In the genomic region with DNA sequence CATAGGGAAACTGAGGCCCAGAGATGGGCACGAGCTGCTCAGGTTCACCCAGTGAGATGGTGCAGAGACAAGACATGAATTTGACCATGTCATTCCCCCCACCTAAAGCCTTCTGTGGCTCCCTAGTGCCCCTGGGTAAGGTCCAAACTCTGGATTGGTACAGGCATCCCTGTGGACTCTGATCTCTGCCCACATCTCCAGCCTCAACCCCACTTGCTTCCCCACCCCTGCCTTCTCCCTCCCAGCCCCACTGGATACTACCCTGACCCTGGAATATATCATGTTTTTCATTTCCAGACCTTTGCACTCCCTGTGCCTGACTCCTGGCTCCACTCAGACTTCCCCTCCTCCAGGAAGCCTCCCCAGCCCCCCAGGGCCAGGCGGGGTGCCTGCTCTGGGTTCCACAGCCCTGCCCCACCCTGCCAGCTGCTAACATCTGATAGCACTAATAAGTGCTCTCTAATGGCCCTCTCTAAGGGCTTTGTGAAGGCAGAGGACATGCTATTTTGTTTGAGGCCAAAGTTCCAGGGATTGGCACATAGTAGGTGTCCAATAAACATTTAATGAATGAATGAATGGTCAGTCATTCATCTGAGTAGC, we compare ENCODE assay signal across 17 cellular contexts. TPM values are rescaled to one million over a fixed set of nuclear protein-coding genes. Genes with fewer than 3 reads are reported as not detected.
DNase-seq lines count a peak whose midpoint lies in the region; ATAC-seq and TF ChIP-seq lines count a peak whose summit lies in the region.
"Had no signal": no experiment of that assay in that cellular context is flagged by ENCODE, and none has a peak within 500 bp of the region (broad histone marks: within the 10 kb centered on the region; RNA-seq: fewer than 3 reads in every experiment).

No MANE protein-coding gene starts in this region.

- H3K27ac ChIP-seq in breast epithelium (no peak overlapping the region), VCaP (peak overlapping the region; percentile 80; the same call in 1 of the 2 replicates), right lobe of liver (peak overlapping the region; percentile 97 to 99 (median 98)), dorsolateral prefrontal cortex (no peak overlapping the region)

- H3K4me3 ChIP-seq in breast epithelium (no peak overlapping the region), right lobe of liver (no peak overlapping the region), dorsolateral prefrontal cortex (no peak overlapping the region)

- peak overlapping the region; percentile 91 for H3K4me3 Mint-ChIP-seq in MCF 10A (ENCODE audit: unreplicated experiment)
- no peak overlapping the region for H3K4me3 Mint-ChIP-seq in T-helper 17 cell

- CTCF ChIA-PET in MCF 10A (lab: Yijun Ruan, JAX), result interaction anchor here (0.7 kb wide), 1 partner anchor 52 kb away, joined by 3 read pairs; no protein-coding TSS in a partner anchor

- H3K4me1 Mint-ChIP-seq in MCF 10A (ENCODE audit: insufficient read depth, unreplicated experiment) (peaks cover 5% of the 10 kb centered on the region), T-helper 17 cell (peaks cover 8% of the 10 kb centered on the region)

- H3K27me3 Mint-ChIP-seq in MCF 10A (ENCODE audit: insufficient read depth, unreplicated experiment) (no peaks in the 10 kb centered on the region), T-helper 17 cell (peaks cover 25% of the 10 kb centered on the region)

- H3K27ac Mint-ChIP-seq in MCF 10A (ENCODE audit: low read depth, unreplicated experiment) (no peak overlapping the region), T-helper 17 cell (no peak overlapping the region)

- H3K36me3 ChIP-seq in breast epithelium (no peaks in the 10 kb centered on the region), right lobe of liver (no peaks in the 10 kb centered on the region)
- H3K36me3 ChIP-seq: Peyer's patch had no signal

- no TSS peak for BruUV-seq in MCF 10A (replicated peaks; lab: Mats Ljungman, UMichigan)

- H3K36me3 Mint-ChIP-seq in MCF 10A (ENCODE audit: insufficient read depth, unreplicated experiment), result no peaks in the 10 kb centered on the region
- no peaks in the 10 kb centered on the region for H3K36me3 Mint-ChIP-seq in T-helper 17 cell (ENCODE audit: low read depth)
- H3K36me3 Mint-ChIP-seq: CD4-positive, CD25-positive, alpha-beta regulatory T cell had no signal

- peak; percentile 6 to 15 (median 10) for ATAC-seq in right lobe of liver
- ATAC-seq in HG02870 (IDR thresholded peaks at IDR 0.05; ENCODE audit: unreplicated experiment), result no peak
- no peak for ATAC-seq in T-helper 17 cell

- H3K4me1 ChIP-seq in breast epithelium, result no peaks in the 10 kb centered on the region
- peaks cover 0 to 37% (median 15%) of the 10 kb centered on the region in 4 donors for H3K4me1 ChIP-seq in right lobe of liver

- no peaks in the 10 kb centered on the region for H3K9me3 ChIP-seq in breast epithelium
- no peaks in the 10 kb centered on the region for H3K9me3 ChIP-seq in right lobe of liver
- H3K9me3 ChIP-seq in T-helper 17 cell (ENCODE audit: control insufficient read depth, low read length, poor library complexity, severe bottlenecking), result no peaks in the 10 kb centered on the region
- H3K9me3 ChIP-seq: Peyer's patch had no signal

- H3K27me3 ChIP-seq in breast epithelium, result no peaks in the 10 kb centered on the region
- H3K27me3 ChIP-seq in right lobe of liver, result no peaks in the 10 kb centered on the region
- no peaks in the 10 kb centered on the region for H3K27me3 ChIP-seq in dorsolateral prefrontal cortex
- H3K27me3 ChIP-seq: Peyer's patch had no signal

- no peak for TF ChIP-seq CTCF in MCF 10A (IDR thresholded peaks at IDR 0.05; ENCODE audit: unreplicated experiment)
- no peak for TF ChIP-seq CTCF in breast epithelium (IDR thresholded peaks at IDR 0.05)
- no peak for TF ChIP-seq CTCF in VCaP (conservative IDR thresholded peaks at IDR 0.05)
- TF ChIP-seq CTCF in right lobe of liver (IDR thresholded peaks at IDR 0.05), result no peak
- no peak for TF ChIP-seq CTCF in dorsolateral prefrontal cortex (IDR thresholded peaks at IDR 0.05 in 54 of 56, conservative IDR thresholded peaks at IDR 0.05 in 2 of 56; ENCODE audit: low read depth in 1 of 56, partially characterized antibody in 56 of 56)

- WGBS in right lobe of liver (ENCODE audit: insufficient coverage, low coverage, low lambda C conversion rate, missing lambda C conversion rate), result 6% methylated on average over 1 of the region's 2 CpGs

- DNase-seq in MCF 10A (ENCODE audit: unreplicated experiment) (no peak), breast epithelium (ENCODE audit: low spot score in 2 of 2) (no peak), right lobe of liver (peak; percentile 62 to 81 (median 79)), T-helper 17 cell (no peak), dorsolateral prefrontal cortex (no peak), NCI-H524 (lab: John Stamatoyannopoulos, UW) (no peak)
- DNase-seq: CD4-positive, CD25-positive, alpha-beta regulatory T cell; DMS53; IMR-90; NCI-H146; NCI-H345; Peyer's patch; SHP77 had no signal

- intact Hi-C loops in MCF 10A (cut with micrococcal nuclease), result loop anchor here (5.0 to 10.0 kb wide), 2 partner anchors 89 to 376 kb away; no protein-coding TSS in a partner anchor
- intact Hi-C loops in breast epithelium (cut with DNase I; ENCODE audit: low total_unique reads), result no loop called here
- intact Hi-C loops in right lobe of liver (cut with DNase I), result no loop called here
- intact Hi-C loops in dorsolateral prefrontal cortex (cut with DNase I), result loop anchor here (5.0 to 10.0 kb wide), 2 partner anchors 106 to 224 kb away; no protein-coding TSS in a partner anchor

- no peaks in the 10 kb centered on the region for H3K9me3 Mint-ChIP-seq in MCF 10A (ENCODE audit: unreplicated experiment)
- H3K9me3 Mint-ChIP-seq: CD4-positive, CD25-positive, alpha-beta regulatory T cell had no signal

- TF ChIP-seq POLR2A in breast epithelium (IDR thresholded peaks at IDR 0.05) (no peak), right lobe of liver (IDR thresholded peaks at IDR 0.05) (no peak)

- POLR2A ChIA-PET in MCF 10A (lab: Yijun Ruan, JAX), result interaction anchor here (1.5 kb wide), 1 partner anchor 235 kb away, joined by 4 read pairs; a partner anchor contains a TSS

RNA-seq across cellular contexts. Expression of a gene that starts 1.1 kb away (rescaled TPM):
- 21.1 and 32.7 TPM in 2 replicates for total RNA-seq in MCF 10A (2022)
- 1 to 10 TPM; 4.6 to 4.9 (median 4.8) TPM for total RNA-seq in breast epithelium
- 10 to 100 TPM; 25.5 to 85.7 (median 32.3) TPM for total RNA-seq in right lobe of liver
- under 1 TPM in 1 of 2 donors, not detected in 1; 0.42 TPM for total RNA-seq in T-helper 17 cell
- 10 to 100 TPM in 20 of 120 experiments, 1 to 10 TPM in 100; 2.7 to 21.9 (median 7.0) TPM for total RNA-seq in dorsolateral prefrontal cortex
- total RNA-seq: CD4-positive, CD25-positive, alpha-beta regulatory T cell had no signal

RNA-seq across cellular contexts. Expression of a gene that starts 17.4 kb away (rescaled TPM):
- not detected in 2 replicates for total RNA-seq in MCF 10A (2022)
- 10 to 100 TPM in 1 of 3 donors, under 1 TPM in 2; 0.66 to 12.0 (median 0.80) TPM for total RNA-seq in breast epithelium
- total RNA-seq in right lobe of liver, result 100 to 1,000 TPM; 208 to 722 (median 309) TPM
- total RNA-seq in T-helper 17 cell, result not detected
- total RNA-seq in dorsolateral prefrontal cortex, result 10 to 100 TPM in 43 of 120 experiments, 1 to 10 TPM in 77; 1.1 to 58.5 (median 7.4) TPM
- total RNA-seq: A172; CD4-positive, CD25-positive, alpha-beta regulatory T cell; H1; IMR-90; Peyer's patch had no signal

RNA-seq across cellular contexts. Expression of a gene that starts 50.6 kb away (rescaled TPM):
- total RNA-seq in MCF 10A (2022) (not detected in 2 replicates), breast epithelium (not detected), right lobe of liver (not detected), T-helper 17 cell (not detected), dorsolateral prefrontal cortex (not detected)
- total RNA-seq: A172; CD4-positive, CD25-positive, alpha-beta regulatory T cell; IMR-90; Peyer's patch had no signal

Comparison
In these comparisons a context has a peak if more than half of its experiments do, and no peak if none do; other contexts are left out.
1. intact Hi-C loops: an anchor here in MCF 10A (5.0 to 10.0 kb wide) and dorsolateral prefrontal cortex (5.0 to 10.0 kb wide); none called in breast epithelium and right lobe of liver.
2. DNase-seq: peak in right lobe of liver (3 of 3); none in MCF 10A (single experiment), breast epithelium (0 of 2), T-helper 17 cell (0 of 3), dorsolateral prefrontal cortex (0 of 10) and NCI-H524 (0 of 2).
3. H3K27ac ChIP-seq: peak in VCaP (single experiment) and right lobe of liver (3 of 3); none in breast epithelium (0 of 2) and dorsolateral prefrontal cortex (0 of 59).
4. ATAC-seq: peak in right lobe of liver (4 of 4); none in HG02870 (single experiment) and T-helper 17 cell (single experiment).